ENCODE assay signal across 3 cellular contexts in genomic region chr3:194097141-194097880, GRCh38.
A peak's percentile ranks its signal among the peaks of the same experiment; 100 is the strongest.
TF ChIP-seq lines count a peak whose summit lies in the region.

No MANE protein-coding gene starts in this region.

TF ChIP-seq in HEK293, 187 proteins besides CTCF, POLR2A, EP300 and RAD21 (continued from another document):
- TF ChIP-seq ZNF639 (tag by site-specific recombination; IDR thresholded peaks at IDR 0.05) = no peak
- TF ChIP-seq ZNF23 (tag by site-specific recombination; IDR thresholded peaks at IDR 0.05; ENCODE audit: borderline replicate concordance) = no peak
- TF ChIP-seq GLIS1 (tag by site-specific recombination; IDR thresholded peaks at IDR 0.05) = peak; percentile 72

TF ChIP-seq in K562, 482 proteins besides CTCF, POLR2A, EP300 and RAD21 (continued from another document):
- TF ChIP-seq PRMT5 (CRISPR knock-in tag; IDR thresholded peaks at IDR 0.05) (no peak), GATAD2A (IDR thresholded peaks at IDR 0.05) (no peak), ZNF124 (CRISPR knock-in tag; IDR thresholded peaks at IDR 0.05) (no peak), SRSF1 (IDR thresholded peaks at IDR 0.05; ENCODE audit: low read depth, low read length) (no peak), ZNF274 (IDR thresholded peaks at IDR 0.05; ENCODE audit: borderline replicate concordance, low read depth, low read length) (no peak), DIDO1 (tag; IDR thresholded peaks at IDR 0.05; ENCODE audit: low read depth) (no peak), ZNF830 (CRISPR knock-in tag; IDR thresholded peaks at IDR 0.05) (no peak), HDAC8 (tag; IDR thresholded peaks at IDR 0.05) (no peak), TBL1XR1 (IDR thresholded peaks at IDR 0.05; ENCODE audit: low read length in 2 of 2) (no peak)

TF ChIP-seq in liver, 16 proteins besides CTCF, POLR2A, EP300 and RAD21 (continued from another document):
- TF ChIP-seq REST (IDR thresholded peaks at IDR 0.05) (peak; percentile 32), ZBTB33 (IDR thresholded peaks at IDR 0.05) (no peak), MAX (IDR thresholded peaks at IDR 0.05) (peak; percentile 22), YY1 (IDR thresholded peaks at IDR 0.05) (no peak), NR2F2 (IDR thresholded peaks at IDR 0.05) (no peak), RXRA (IDR thresholded peaks at IDR 0.05) (peak in 1 of 2 donors; percentile 72), JUND (IDR thresholded peaks at IDR 0.05) (peak in 1 of 2 donors; percentile 75), FOXA1 (IDR thresholded peaks at IDR 0.05) (no peak), HNF4G (IDR thresholded peaks at IDR 0.05) (no peak), HNF4A (conservative IDR thresholded peaks at IDR 0.05) (peak; percentile 56 to 74), GABPA (IDR thresholded peaks at IDR 0.05 in 1 of 2, conservative IDR thresholded peaks at IDR 0.05 in 1 of 2) (no peak), EGR1 (IDR thresholded peaks at IDR 0.05; ENCODE audit: low read depth in 2 of 2) (no peak), ATF3 (IDR thresholded peaks at IDR 0.05) (no peak), TAF1 (conservative IDR thresholded peaks at IDR 0.05) (no peak)
